13 cellular contexts compared by ENCODE assay signal in genomic region chr1:1785666-1786065, GRCh38. TPM values are rescaled to one million over a fixed set of nuclear protein-coding genes. Genes with fewer than 3 reads are reported as not detected.
DNase-seq lines count a peak whose midpoint lies in the region; ATAC-seq, FAIRE-seq and TF ChIP-seq lines count a peak whose summit lies in the region.
"Had no signal": no experiment of that assay in that cellular context is flagged by ENCODE, and none has a peak within 500 bp of the region (broad histone marks: within the 10 kb centered on the region; RNA-seq: fewer than 3 reads in every experiment).

No MANE protein-coding gene starts in this region.

- no peak overlapping the region for H3K9ac ChIP-seq in OCI-LY1 (ENCODE audit: low read length)
- no peak overlapping the region for H3K9ac ChIP-seq in K562 (ENCODE audit: insufficient read depth in 1 of 2, low read depth in 2 of 2, low read length in 2 of 2)

- no peaks in the 10 kb centered on the region for H3K9me2 ChIP-seq in OCI-LY1 (ENCODE audit: low read depth, low read length)

- H3K9me3 Mint-ChIP-seq in activated CD4-positive, alpha-beta memory T cell treated with anti-CD3 and anti-CD28 coated beads for 36 hours = no peaks in the 10 kb centered on the region
- no peaks in the 10 kb centered on the region for H3K9me3 Mint-ChIP-seq in activated CD4-positive, alpha-beta memory T cell treated with anti-CD3 and anti-CD28 coated beads, Interleukin-2, amount 10 ng/mL, durations not matched to agents 7 days and 5 days
- H3K9me3 Mint-ChIP-seq: CD4-positive, CD25-positive, alpha-beta regulatory T cell; H9 had no signal

- TF ChIP-seq CTCF in OCI-LY1 (IDR thresholded peaks at IDR 0.05; ENCODE audit: low read length) (no peak), K562 (IDR thresholded peaks at IDR 0.05 in 2 of 3, conservative IDR thresholded peaks at IDR 0.05 in 1 of 3; ENCODE audit: insufficient read depth in 2 of 3, low read depth in 1 of 3, low read length in 3 of 3) (no peak), neutrophil (IDR thresholded peaks at IDR 0.05) (no peak), GM13977 (IDR thresholded peaks at IDR 0.05; ENCODE audit: extremely low read depth, insufficient read depth, missing control alignments) (no peak)

- H3K4me2 ChIP-seq in OCI-LY1 (ENCODE audit: low read length) = no peak overlapping the region
- H3K4me2 ChIP-seq in K562 (ENCODE audit: insufficient read depth, low read length) = no peak overlapping the region

- in situ Hi-C loops in K562 (cut with MboI) = loop anchor here (5.0 kb wide), 1 partner anchor 122 kb away; no protein-coding TSS in a partner anchor
- in situ Hi-C loops in GM13977 (cut with MboI; ENCODE audit: low pct_unique_long_range_greater_than_20kb, low sequenced_read_pairs, unreplicated experiment) = loop anchor here (10.0 kb wide), 1 partner anchor 119 kb away; no protein-coding TSS in a partner anchor

- no peaks in the 10 kb centered on the region for H3K27me3 ChIP-seq in OCI-LY1 (ENCODE audit: insufficient read depth, low read length)
- no peaks in the 10 kb centered on the region; a peak in 1 of 5 replicates for H3K27me3 ChIP-seq in K562 (ENCODE audit: control insufficient read depth in 2 of 2, insufficient read depth in 2 of 2, low read length in 2 of 2)
- H3K27me3 ChIP-seq in neutrophil = no peaks in the 10 kb centered on the region
- no peaks in the 10 kb centered on the region for H3K27me3 ChIP-seq in small intestine (ENCODE audit: control insufficient read depth in 2 of 2, insufficient read depth in 2 of 2, low read length in 2 of 2)

- CTCF ChIA-PET in activated CD4-positive, alpha-beta memory T cell treated with anti-CD3 and anti-CD28 coated beads for 36 hours (lab: Charles Lee) = interaction anchor here (3.4 kb wide), 1 partner anchor 121 kb away, joined by 11 read pairs; no protein-coding TSS in a partner anchor
- CTCF ChIA-PET in activated CD4-positive, alpha-beta memory T cell treated with anti-CD3 and anti-CD28 coated beads, Interleukin-2, amount 10 ng/mL, durations not matched to agents 7 days and 5 days (lab: Charles Lee) = no interaction called here
- CTCF ChIA-PET in K562 (lab: Yijun Ruan, JAX; ENCODE audit: low intra/inter-chr PET ratio) = no interaction called here

- no peaks in the 10 kb centered on the region for H3K9me1 ChIP-seq in K562 (ENCODE audit: control insufficient read depth, insufficient read depth, low read length)

- no peak for DNase-seq in activated CD4-positive, alpha-beta memory T cell treated with anti-CD3 and anti-CD28 coated beads for 36 hours
- no peak for DNase-seq in activated CD4-positive, alpha-beta memory T cell treated with anti-CD3 and anti-CD28 coated beads, Interleukin-2, amount 10 ng/mL, durations not matched to agents 7 days and 5 days
- DNase-seq in K562 (ENCODE audit: extremely low read depth in 1 of 4, low spot score in 3 of 4) (no peak), GM13977 (ENCODE audit: low spot score) (no peak), kidney tubule cell (ENCODE audit: low spot score) (no peak), small intestine (no peak)
- DNase-seq: CD4-positive, CD25-positive, alpha-beta regulatory T cell; DMS79; GOT3; H9 had no signal

- no peaks in the 10 kb centered on the region for H3K9me3 ChIP-seq in OCI-LY1 (ENCODE audit: low read length)
- no peaks in the 10 kb centered on the region for H3K9me3 ChIP-seq in K562 (replicated peaks; ENCODE audit: control insufficient read depth, insufficient read depth, low read depth, low read length)
- H3K9me3 ChIP-seq in neutrophil = no peaks in the 10 kb centered on the region
- no peaks in the 10 kb centered on the region for H3K9me3 ChIP-seq in small intestine (ENCODE audit: control insufficient read depth, low read depth)

- intact Hi-C loops in activated CD4-positive, alpha-beta memory T cell treated with anti-CD3 and anti-CD28 coated beads for 36 hours (cut with micrococcal nuclease) = no loop called here
- intact Hi-C loops in K562 (cut with micrococcal nuclease) = no loop called here

- peaks cover 26% of the 10 kb centered on the region for H3K4me1 Mint-ChIP-seq in activated CD4-positive, alpha-beta memory T cell treated with anti-CD3 and anti-CD28 coated beads for 36 hours (ENCODE audit: low read depth)
- peaks cover 29% of the 10 kb centered on the region for H3K4me1 Mint-ChIP-seq in activated CD4-positive, alpha-beta memory T cell treated with anti-CD3 and anti-CD28 coated beads, Interleukin-2, amount 10 ng/mL, durations not matched to agents 7 days and 5 days

- no peak for TF ChIP-seq RAD21 in K562 (CRISPR knock-in tag; conservative IDR thresholded peaks at IDR 0.05 in 1 of 2, IDR thresholded peaks at IDR 0.05 in 1 of 2)

- POLR2A ChIA-PET in activated CD4-positive, alpha-beta memory T cell treated with anti-CD3 and anti-CD28 coated beads for 36 hours (lab: Charles Lee) = no interaction called here
- POLR2A ChIA-PET in activated CD4-positive, alpha-beta memory T cell treated with anti-CD3 and anti-CD28 coated beads, Interleukin-2, amount 10 ng/mL, durations not matched to agents 7 days and 5 days (lab: Charles Lee) = interaction anchor here (1.5 kb wide), 1 partner anchor 123 kb away, joined by 4 read pairs; no protein-coding TSS in a partner anchor
- POLR2A ChIA-PET in K562 (lab: Yijun Ruan, JAX) = no interaction called here

- no peaks in the 10 kb centered on the region for H3K79me2 ChIP-seq in OCI-LY1 (ENCODE audit: insufficient read depth, low read length)
- no peaks in the 10 kb centered on the region for H3K79me2 ChIP-seq in K562 (ENCODE audit: control insufficient read depth, insufficient read depth, low read length)

- H3K27ac ChIP-seq in OCI-LY1 (ENCODE audit: low read depth, low read length, poor library complexity, severe bottlenecking) (peak overlapping the region; percentile 32), K562 (ENCODE audit: extremely low read depth, low read depth, low read length) (no peak overlapping the region), neutrophil (peak overlapping the region; percentile 88), small intestine (ENCODE audit: low read depth in 1 of 2, low read length in 1 of 2) (no peak overlapping the region)

- H3K36me3 Mint-ChIP-seq in activated CD4-positive, alpha-beta memory T cell treated with anti-CD3 and anti-CD28 coated beads for 36 hours = peaks cover 30% of the 10 kb centered on the region
- peaks cover 51% of the 10 kb centered on the region for H3K36me3 Mint-ChIP-seq in activated CD4-positive, alpha-beta memory T cell treated with anti-CD3 and anti-CD28 coated beads, Interleukin-2, amount 10 ng/mL, durations not matched to agents 7 days and 5 days (ENCODE audit: low read depth)

- H4K20me1 ChIP-seq in OCI-LY1 (ENCODE audit: insufficient read depth, low read length) = no peaks in the 10 kb centered on the region
- no peaks in the 10 kb centered on the region for H4K20me1 ChIP-seq in K562 (replicated peaks; ENCODE audit: control insufficient read depth, insufficient read depth, low read length)

- no peak for ATAC-seq in K562
- ATAC-seq: GM12878 had no signal

- FAIRE-seq in K562 (lab: Jason Lieb, UNC) (no peak), small intestine (lab: Jason Lieb, UNC) (no peak)
- FAIRE-seq: GM12878 had no signal

- H2AFZ ChIP-seq in OCI-LY1 (ENCODE audit: low read length) (no peak overlapping the region), K562 (ENCODE audit: low read depth, low read length) (no peak overlapping the region)

- H3K36me3 ChIP-seq in OCI-LY1 (ENCODE audit: insufficient read depth, low read length) = peaks cover 62% of the 10 kb centered on the region
- peaks cover 62% of the 10 kb centered on the region for H3K36me3 ChIP-seq in K562 (ENCODE audit: control insufficient read depth, insufficient read depth, low read length)
- H3K36me3 ChIP-seq in neutrophil = peaks cover 62% of the 10 kb centered on the region
- peaks cover 27 to 34% of the 10 kb centered on the region in 2 donors for H3K36me3 ChIP-seq in small intestine (ENCODE audit: control insufficient read depth in 2 of 2, insufficient read depth in 2 of 2, low read length in 2 of 2)

- H3K27ac Mint-ChIP-seq in activated CD4-positive, alpha-beta memory T cell treated with anti-CD3 and anti-CD28 coated beads for 36 hours = peak overlapping the region; percentile 18
- H3K27ac Mint-ChIP-seq in activated CD4-positive, alpha-beta memory T cell treated with anti-CD3 and anti-CD28 coated beads, Interleukin-2, amount 10 ng/mL, durations not matched to agents 7 days and 5 days = no peak overlapping the region
- H3K27ac Mint-ChIP-seq: CD4-positive, CD25-positive, alpha-beta regulatory T cell; H9 had no signal

- peaks cover 39% of the 10 kb centered on the region for H3K4me1 ChIP-seq in OCI-LY1 (ENCODE audit: insufficient read depth, low read length, severe bottlenecking)
- peaks cover 28 to 33% of the 10 kb centered on the region in 2 experiments for H3K4me1 ChIP-seq in K562 (replicated peaks in 1 of 2; ENCODE audit: control insufficient read depth in 2 of 2, insufficient read depth in 2 of 2, low read length in 2 of 2)
- H3K4me1 ChIP-seq in neutrophil (ENCODE audit: control insufficient read depth in 1 of 2, insufficient read depth in 1 of 2, low read depth in 1 of 2, low read length in 1 of 2) = peaks cover 53 to 63% of the 10 kb centered on the region in 2 experiments
- peaks cover 10 to 13% of the 10 kb centered on the region in 2 donors for H3K4me1 ChIP-seq in small intestine (ENCODE audit: control insufficient read depth in 2 of 2, insufficient read depth in 1 of 2, low read depth in 1 of 2, low read length in 1 of 2)

- H3K4me3 Mint-ChIP-seq in activated CD4-positive, alpha-beta memory T cell treated with anti-CD3 and anti-CD28 coated beads for 36 hours = no peak overlapping the region
- no peak overlapping the region for H3K4me3 Mint-ChIP-seq in activated CD4-positive, alpha-beta memory T cell treated with anti-CD3 and anti-CD28 coated beads, Interleukin-2, amount 10 ng/mL, durations not matched to agents 7 days and 5 days
- H3K4me3 Mint-ChIP-seq: H9 had no signal

- TF ChIP-seq POLR2A in K562 (conservative IDR thresholded peaks at IDR 0.05) = no peak

- peaks cover 8% of the 10 kb centered on the region; the same call in 1 of the 2 replicates for H3F3A ChIP-seq in OCI-LY1 (ENCODE audit: insufficient read depth, low read length)

- 91% methylated on average over 10 of the region's 10 CpGs for WGBS in K562 (ENCODE audit: insufficient coverage, low coverage, missing lambda C conversion rate)
- whole genome bisulfite sequencing in small intestine, 3 donors = 89 to 93% (median 89%) methylated on average over 10 of the region's 10 CpGs

- no peak for TF ChIP-seq EP300 in K562 (IDR thresholded peaks at IDR 0.05; ENCODE audit: low read length)

- no peak overlapping the region for H3K4me3 ChIP-seq in OCI-LY1 (ENCODE audit: low read depth, low read length, poor library complexity, severe bottlenecking)
- no peak overlapping the region for H3K4me3 ChIP-seq in K562
- no peak overlapping the region for H3K4me3 ChIP-seq in neutrophil (ENCODE audit: low read depth in 1 of 2, low read length in 1 of 2)
- H3K4me3 ChIP-seq in small intestine (ENCODE audit: low read depth in 1 of 2, low read length in 2 of 2) = no peak overlapping the region
- H3K4me3 ChIP-seq: GM12878 had no signal

- BruUV-seq in K562 (replicated peaks; lab: Mats Ljungman, UMichigan) = TSS peak; percentile 74

- no peaks in the 10 kb centered on the region for H3K27me3 Mint-ChIP-seq in activated CD4-positive, alpha-beta memory T cell treated with anti-CD3 and anti-CD28 coated beads for 36 hours
- H3K27me3 Mint-ChIP-seq in activated CD4-positive, alpha-beta memory T cell treated with anti-CD3 and anti-CD28 coated beads, Interleukin-2, amount 10 ng/mL, durations not matched to agents 7 days and 5 days = no peaks in the 10 kb centered on the region
- H3K27me3 Mint-ChIP-seq: CD4-positive, CD25-positive, alpha-beta regulatory T cell had no signal

RNA-seq across cellular contexts. Expression of gene NADK, which starts 7.4 kb away (rescaled TPM):
- 10 to 100 TPM; 56.2 to 57.4 TPM for total RNA-seq in activated CD4-positive, alpha-beta memory T cell treated with anti-CD3 and anti-CD28 coated beads for 36 hours
- total RNA-seq in activated CD4-positive, alpha-beta memory T cell treated with anti-CD3 and anti-CD28 coated beads, Interleukin-2, amount 10 ng/mL, durations not matched to agents 7 days and 5 days = 10 to 100 TPM; 78.0 to 81.5 TPM
- total RNA-seq in K562 (2011; cell fraction: chromatin; rRNA removed; ENCODE audit: low replicate concordance) = 266 and 574 TPM in 2 replicates
- total RNA-seq in K562 (2011; cell fraction: nucleolus; rRNA removed) = 372 and 388 TPM in 2 replicates
- total RNA-seq in K562 (2011; cell fraction: nucleoplasm; rRNA removed) = 193 and 246 TPM in 2 replicates
- total RNA-seq in K562 (2014; rRNA removed) (116 and 133 TPM in 2 replicates), K562 (2014; rRNA removed; fragmentation: Illumina TruSeq; extraction: Trizol) (35.7 and 46.1 TPM in 2 replicates), K562 (2015; rRNA removed; fragmentation: Illumina TruSeq; extraction: Trizol) (63.0 and 66.6 TPM in 2 replicates), K562 (2021) (131 and 135 TPM in 2 replicates)
- polyA plus RNA-seq in K562 (2011; rRNA removed) (99.6 and 121 TPM in 2 replicates), K562 (2014; fragmentation: Illumina TruSeq; extraction: Trizol) (75.1 and 81.2 TPM in 2 replicates), K562 (2014; fragmentation: Nextera tagmentation; extraction: Ambion mirVana) (1 to 10 TPM; 1.5 to 2.1 TPM), K562 (2014; rRNA removed) (131 and 149 TPM in 2 replicates), small intestine (10 to 100 TPM; 67.8 to 84.1 (median 70.0) TPM)
- 62.8 and 91.9 TPM in 2 replicates for polyA plus RNA-seq in K562 (2011; cell fraction: cytosol; rRNA removed)
- 448 and 488 TPM in 2 replicates for polyA plus RNA-seq in K562 (2011; cell fraction: nucleus; rRNA removed)
- 76.9 and 85.6 TPM in 2 replicates for polyA plus RNA-seq in K562 (2012)
- 23.4 and 41.8 TPM in 2 replicates for polyA minus RNA-seq in K562 (2011; rRNA and poly(A)+ RNA removed)
- 54.8 and 55.2 TPM in 2 replicates for polyA minus RNA-seq in K562 (2011; cell fraction: cytosol; rRNA and poly(A)+ RNA removed)
- polyA minus RNA-seq in K562 (2011; cell fraction: nucleus; rRNA and poly(A)+ RNA removed) = 94.5 and 123 TPM in 2 replicates

Comparison
In these comparisons a context has a peak if more than half of its experiments do, and no peak if none do; other contexts are left out.
1. H3K27ac ChIP-seq: peak in OCI-LY1 (single experiment) and neutrophil (single experiment); none in K562 (single experiment) and small intestine (0 of 2).